8 cellular contexts compared by ENCODE assay signal in genomic region chr1:230104395-230105244, GRCh38. TPM values are rescaled to one million over a fixed set of nuclear protein-coding genes. Genes with fewer than 3 reads are reported as not detected.
DNase-seq lines count a peak whose midpoint lies in the region; ATAC-seq, FAIRE-seq and TF ChIP-seq lines count a peak whose summit lies in the region.

No MANE protein-coding gene starts in this region.

- TF ChIP-seq POLR2A in GM12892 (IDR thresholded peaks at IDR 0.05; ENCODE audit: low read depth, low read length): peak; percentile 33; the same call in 1 of the 2 replicates

- peak overlapping the region in 1 of 2 donors; percentile 3 for H3K9ac ChIP-seq in colonic mucosa (ENCODE audit: low read depth in 2 of 2, low read length in 2 of 2)

- peak; percentile 41 for DNase-seq in GM12892 (ENCODE audit: insufficient read length)
- DNase-seq in NCI-H2081 treated with DMSO at 0.1 percent for 48 hours (lab: John Stamatoyannopoulos, UW): peak; percentile 86
- peak; percentile 69 to 71 for DNase-seq in activated CD4-positive, alpha-beta T cell treated with anti-CD3 and anti-CD28 coated beads for 4 hours
- DNase-seq in colonic mucosa: peak; percentile 93
- peak; percentile 97 for DNase-seq in lower lobe of right lung
- DNase-seq in stimulated activated CD4-positive, alpha-beta T cell treated with anti-CD3 and anti-CD28 coated beads, TNF-alpha, amount 100 ng/mL, for 24 hours (ENCODE audit: low read depth in 3 of 3): peak; percentile 64 to 87 (median 79)

- H3K36me3 ChIP-seq in colonic mucosa (no peaks in the 10 kb centered on the region), lower lobe of right lung (no peaks in the 10 kb centered on the region)

- peak overlapping the region; percentile 62 for H3K27ac ChIP-seq in colonic mucosa
- peak overlapping the region; percentile 76 for H3K27ac ChIP-seq in lower lobe of right lung

- H3K9me3 ChIP-seq in colonic mucosa (no peaks in the 10 kb centered on the region), lower lobe of right lung (no peaks in the 10 kb centered on the region)

- H3K4me3 ChIP-seq in colonic mucosa (no peak overlapping the region), lower lobe of right lung (peak overlapping the region; percentile 30)

- H3K27me3 ChIP-seq in colonic mucosa: no peaks in the 10 kb centered on the region
- no peaks in the 10 kb centered on the region for H3K27me3 ChIP-seq in lower lobe of right lung (ENCODE audit: low read depth)

- TF ChIP-seq CTCF in colonic mucosa (IDR thresholded peaks at IDR 0.05) (no peak), lower lobe of right lung (IDR thresholded peaks at IDR 0.05) (no peak)

- intact Hi-C loops in colonic mucosa (cut with DNase I): no loop called here
- intact Hi-C loops in lower lobe of right lung (cut with DNase I): no loop called here

- no peak for FAIRE-seq in GM12892 (lab: Jason Lieb, UNC)

- H3K4me1 ChIP-seq in colonic mucosa: peaks cover 25% of the 10 kb centered on the region
- peaks cover 63% of the 10 kb centered on the region for H3K4me1 ChIP-seq in lower lobe of right lung

- peak; percentile 67 for ATAC-seq in HG02798 (IDR thresholded peaks at IDR 0.05; ENCODE audit: poor library complexity, unreplicated experiment)
- peak; percentile 91 for ATAC-seq in lower lobe of right lung
- no peak for ATAC-seq in HG02970 (IDR thresholded peaks at IDR 0.05; ENCODE audit: low FRiP score, unreplicated experiment)

RNA-seq across cellular contexts. Expression of gene GALNT2, which starts 37.6 kb away (rescaled TPM):
- polyA plus RNA-seq in GM12892 (2012; ENCODE audit: missing spikeins): 12.8 TPM
- 10 to 100 TPM; 47.4 to 67.3 TPM for total RNA-seq in colonic mucosa
- total RNA-seq in lower lobe of right lung: 48.0 TPM

Comparison
In these comparisons a context has a peak if more than half of its experiments do, and no peak if none do; other contexts are left out.
1. DNase-seq: peak in every context shown above with its lines; median percentile 97 in lower lobe of right lung; 93 in colonic mucosa; 86 in NCI-H2081 treated with DMSO at 0.1 percent for 48 hours; 79 in stimulated activated CD4-positive, alpha-beta T cell treated with anti-CD3 and anti-CD28 coated beads, TNF-alpha, amount 100 ng/mL, for 24 hours; 70 in activated CD4-positive, alpha-beta T cell treated with anti-CD3 and anti-CD28 coated beads for 4 hours; 41 in GM12892.